12 cellular contexts compared by ENCODE assay signal in genomic region chr12:4141344-4142270, GRCh38.
DNase-seq lines count a peak whose midpoint lies in the region; ATAC-seq lines count a peak whose summit lies in the region.
"Had no signal": no experiment of that assay in that cellular context is flagged by ENCODE, and none has a peak within 500 bp of the region (broad histone marks: within the 10 kb centered on the region; RNA-seq: fewer than 3 reads in every experiment).

No MANE protein-coding gene starts in this region.

- no peaks in the 10 kb centered on the region for H3K27me3 ChIP-seq in BLaER1 treated with 17β-estradiol and CSF1 and Interleukin-3, amounts not matched to agents 10 nM and 100 nM

- CTCF ChIA-PET in activated CD8-positive, alpha-beta memory T cell treated with anti-CD3 and anti-CD28 coated beads, Interleukin-2, amount 10 ng/mL, durations not matched to agents 7 days and 5 days (lab: Charles Lee): interaction anchor here (1.3 to 10.4 kb wide), 11 partner anchors 7 to 258 kb away, joined by 3 to 97 read pairs (median 22); partner anchors contain the start of gene CCND2

- H3K4me3 ChIP-seq in BLaER1 treated with 17β-estradiol and CSF1 and Interleukin-3, amounts not matched to agents 10 nM and 100 nM: no peak overlapping the region

- H3K9ac ChIP-seq in BLaER1 treated with 17β-estradiol and CSF1 and Interleukin-3, amounts not matched to agents 10 nM and 100 nM: no peak overlapping the region

- peaks cover 51 to 61% (median 54%) of the 10 kb centered on the region in 10 experiments for H3K4me1 ChIP-seq in BLaER1 treated with 17β-estradiol and CSF1 and Interleukin-3, amounts not matched to agents 10 nM and 100 nM

- H3K36me3 ChIP-seq in BLaER1 treated with 17β-estradiol and CSF1 and Interleukin-3, amounts not matched to agents 10 nM and 100 nM: no peaks in the 10 kb centered on the region

- H3K36me3 Mint-ChIP-seq in activated CD8-positive, alpha-beta memory T cell treated with anti-CD3 and anti-CD28 coated beads, Interleukin-2, amount 10 ng/mL, durations not matched to agents 7 days and 5 days: peaks cover 14% of the 10 kb centered on the region
- no peaks in the 10 kb centered on the region for H3K36me3 Mint-ChIP-seq in memory B cell

- ATAC-seq in GM18511 (IDR thresholded peaks at IDR 0.05; ENCODE audit: unreplicated experiment) (peak; percentile 36), memory B cell (ENCODE audit: low read depth) (no peak), HG03469 (IDR thresholded peaks at IDR 0.05; ENCODE audit: unreplicated experiment) (no peak)
- ATAC-seq in activated CD8-positive, alpha-beta memory T cell treated with anti-CD3 and anti-CD28 coated beads, Interleukin-2, amount 10 ng/mL, durations not matched to agents 7 days and 5 days: no peak

- peak overlapping the region; percentile 94 for H3K27ac Mint-ChIP-seq in activated CD8-positive, alpha-beta memory T cell treated with anti-CD3 and anti-CD28 coated beads, Interleukin-2, amount 10 ng/mL, durations not matched to agents 7 days and 5 days
- peak overlapping the region; percentile 94 for H3K27ac Mint-ChIP-seq in memory B cell

- peak overlapping the region in 7 of 11 experiments; percentile 41 to 83 (median 70); a peak in 10 of 22 replicates for H3K27ac ChIP-seq in BLaER1 treated with 17β-estradiol and CSF1 and Interleukin-3, amounts not matched to agents 10 nM and 100 nM

- peak; percentile 43 for DNase-seq in activated CD8-positive, alpha-beta memory T cell treated with anti-CD3 and anti-CD28 coated beads, Interleukin-2, amount 10 ng/mL, durations not matched to agents 7 days and 5 days
- no peak for DNase-seq in memory B cell (ENCODE audit: low spot score in 2 of 2)
- no peak for DNase-seq in OCI-M1 (lab: John Stamatoyannopoulos, UW)
- no peak for DNase-seq in dermis blood vessel endothelial cell
- no peak for DNase-seq in NCI-H524 (lab: John Stamatoyannopoulos, UW)
- DNase-seq: activated gamma-delta T cell treated with Interleukin-2 at 50 U/mL for 16 hours, GOT3, NCI-H1092 treated with DMSO at 0.1 percent for 48 hours, NCI-H510A treated with DMSO at 0.1 percent for 48 hours had no signal

- H3K4me3 Mint-ChIP-seq in activated CD8-positive, alpha-beta memory T cell treated with anti-CD3 and anti-CD28 coated beads, Interleukin-2, amount 10 ng/mL, durations not matched to agents 7 days and 5 days: no peak overlapping the region
- no peak overlapping the region for H3K4me3 Mint-ChIP-seq in memory B cell

- H3K9me3 ChIP-seq in BLaER1 treated with 17β-estradiol and CSF1 and Interleukin-3, amounts not matched to agents 10 nM and 100 nM (replicated peaks in 1 of 11): peaks cover 0 to 3% (median 0%) of the 10 kb centered on the region in 11 experiments; a peak in 2 of 22 replicates

- no peaks in the 10 kb centered on the region for H3K27me3 Mint-ChIP-seq in activated CD8-positive, alpha-beta memory T cell treated with anti-CD3 and anti-CD28 coated beads, Interleukin-2, amount 10 ng/mL, durations not matched to agents 7 days and 5 days
- no peaks in the 10 kb centered on the region for H3K27me3 Mint-ChIP-seq in memory B cell

- peak overlapping the region; percentile 68 to 96 (median 88); a peak in 21 of 22 replicates for H3K4me2 ChIP-seq in BLaER1 treated with 17β-estradiol and CSF1 and Interleukin-3, amounts not matched to agents 10 nM and 100 nM

- no peaks in the 10 kb centered on the region for H4K20me1 ChIP-seq in BLaER1 treated with 17β-estradiol and CSF1 and Interleukin-3, amounts not matched to agents 10 nM and 100 nM

- H3K9me3 Mint-ChIP-seq in activated CD8-positive, alpha-beta memory T cell treated with anti-CD3 and anti-CD28 coated beads, Interleukin-2, amount 10 ng/mL, durations not matched to agents 7 days and 5 days (ENCODE audit: low read depth): peaks cover 4% of the 10 kb centered on the region
- no peaks in the 10 kb centered on the region for H3K9me3 Mint-ChIP-seq in memory B cell

- H3K4me1 Mint-ChIP-seq in activated CD8-positive, alpha-beta memory T cell treated with anti-CD3 and anti-CD28 coated beads, Interleukin-2, amount 10 ng/mL, durations not matched to agents 7 days and 5 days: peaks cover 86% of the 10 kb centered on the region
- peaks cover 30% of the 10 kb centered on the region for H3K4me1 Mint-ChIP-seq in memory B cell
